In the genomic region with DNA sequence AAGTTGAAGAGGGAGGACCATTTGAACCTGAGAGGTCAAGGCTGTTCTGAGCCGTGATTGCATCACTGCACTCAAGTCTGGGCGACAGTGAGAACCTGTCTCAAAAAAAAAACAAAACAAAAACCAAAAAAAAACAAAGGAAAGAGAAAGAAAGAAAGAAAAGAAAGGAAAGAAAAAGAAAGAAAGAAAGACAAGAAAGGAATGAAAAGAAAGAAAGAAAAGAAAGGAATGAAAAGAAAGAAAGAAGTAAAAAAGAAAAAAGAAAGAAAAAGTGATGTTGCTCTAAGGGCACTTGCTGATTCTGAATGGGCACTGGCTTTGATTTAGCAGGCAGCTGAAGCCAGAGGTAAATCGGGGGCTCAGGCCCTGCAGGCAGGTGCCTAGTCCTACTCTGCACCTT, we compare ENCODE assay signal across 18 cellular contexts.
DNase-seq lines count a peak whose midpoint lies in the region; ATAC-seq, FAIRE-seq and TF ChIP-seq lines count a peak whose summit lies in the region.
"Had no signal": no experiment of that assay in that cellular context is flagged by ENCODE, and none has a peak within 500 bp of the region (broad histone marks: within the 10 kb centered on the region; RNA-seq: fewer than 3 reads in every experiment).

No MANE protein-coding gene starts in this region.

- no peak overlapping the region for H2BK12ac ChIP-seq in H1 (ENCODE audit: low read depth, low read length)

- 90% methylated on average over 3 of the region's 3 CpGs; no CpG with 5 or more reads in 1 of the 2 experiments for WGBS in H1 (ENCODE audit: extremely low coverage in 1 of 2, insufficient coverage in 1 of 2, insufficient read length in 1 of 2, insufficient replicate concordance in 2 of 2, low coverage in 1 of 2, low lambda C conversion rate in 2 of 2, missing lambda C conversion rate in 1 of 2), 2 experiments
- 85% methylated on average over 1 of the region's 3 CpGs; no CpG with 5 or more reads in 1 of the 2 experiments for WGBS in endodermal cell (ENCODE audit: insufficient coverage in 1 of 2, insufficient read length in 1 of 2), 2 experiments

- no peak overlapping the region for H2AFZ ChIP-seq in H1 (ENCODE audit: low read length)

- no peak for FAIRE-seq in H1 (lab: Jason Lieb, UNC)
- FAIRE-seq: GM12878, GM19239, H54 had no signal

- intact Hi-C loops in CD4-positive, alpha-beta T cell (cut with DNase I, micrococcal nuclease), result no loop called here

- no peak overlapping the region for H2BK20ac ChIP-seq in H1 (ENCODE audit: low read length)

- no peaks in the 10 kb centered on the region for H3K9me3 ChIP-seq in CD4-positive, alpha-beta T cell (ENCODE audit: control insufficient read depth, low read length)
- no peaks in the 10 kb centered on the region for H3K9me3 ChIP-seq in HEK293 (ENCODE audit: control insufficient read depth, insufficient read depth, low read depth, low read length)
- H3K9me3 ChIP-seq in H1 (ENCODE audit: insufficient read depth in 2 of 2, low read depth in 1 of 2, low read length in 1 of 2), result no peaks in the 10 kb centered on the region
- H3K9me3 ChIP-seq in endodermal cell (ENCODE audit: control insufficient read depth, low read length), result no peaks in the 10 kb centered on the region
- H3K9me3 ChIP-seq: Caco-2, HAP-1 had no signal

- H3K14ac ChIP-seq in H1 (ENCODE audit: insufficient read length), result no peak overlapping the region

- peaks cover 15% of the 10 kb centered on the region for H3K27me3 Mint-ChIP-seq in CD4-positive, alpha-beta T cell
- H3K27me3 Mint-ChIP-seq in WTC11 (ENCODE audit: low read depth) (no peaks in the 10 kb centered on the region), endodermal cell (ENCODE audit: insufficient read depth) (peaks cover 3% of the 10 kb centered on the region)

- DNase-seq in CD4-positive, alpha-beta T cell, result no peak
- DNase-seq in WTC11 (ENCODE audit: low spot score) (no peak), H1 (ENCODE audit: low read depth in 1 of 2, low spot score in 2 of 2) (no peak), endodermal cell (no peak)
- DNase-seq: C1 segment of cervical spinal cord; Caco-2; CD8-positive, alpha-beta T cell; DMS153; DMS79; EL; GDM1 had no signal

- TF ChIP-seq CTCF in CD4-positive, alpha-beta T cell (IDR thresholded peaks at IDR 0.05), result peak; percentile 15
- TF ChIP-seq CTCF in HEK293 (tag by site-specific recombination; IDR thresholded peaks at IDR 0.05) (no peak), WTC11 (IDR thresholded peaks at IDR 0.05) (no peak), H1 (IDR thresholded peaks at IDR 0.05; ENCODE audit: control extremely low read depth in 1 of 3, insufficient read depth in 1 of 3, low read depth in 1 of 3, low read length in 3 of 3) (no peak), endodermal cell (conservative IDR thresholded peaks at IDR 0.05) (no peak)

- H2AK5ac ChIP-seq in H1 (ENCODE audit: low read depth, low read length), result no peak overlapping the region

- no peak for TF ChIP-seq EP300 in H1 (IDR thresholded peaks at IDR 0.05; ENCODE audit: borderline replicate concordance in 1 of 2, low read depth in 2 of 2, low read length in 2 of 2)

- H3K4ac ChIP-seq in H1 (replicated peaks; ENCODE audit: insufficient read length, low read depth, low read length), result no peak overlapping the region

- H3K4me1 ChIP-seq in HEK293 (ENCODE audit: control insufficient read depth, insufficient read depth, low read length) (no peaks in the 10 kb centered on the region), H1 (replicated peaks in 1 of 4; ENCODE audit: control insufficient read depth in 3 of 4, insufficient read depth in 4 of 4, low read length in 3 of 4) (no peaks in the 10 kb centered on the region), endodermal cell (ENCODE audit: control insufficient read depth, insufficient read depth, low read length) (no peaks in the 10 kb centered on the region)
- H3K4me1 ChIP-seq: Caco-2, HAP-1 had no signal

- no peaks in the 10 kb centered on the region for H3K23me2 ChIP-seq in H1 (ENCODE audit: low read depth, low read length)

- H3K36me3 Mint-ChIP-seq in CD4-positive, alpha-beta T cell (ENCODE audit: low read depth), result no peaks in the 10 kb centered on the region
- H3K36me3 Mint-ChIP-seq in WTC11 (no peaks in the 10 kb centered on the region), endodermal cell (ENCODE audit: low read depth) (no peaks in the 10 kb centered on the region)
- H3K36me3 Mint-ChIP-seq: CD8-positive, alpha-beta T cell had no signal

- ATAC-seq in CD4-positive, alpha-beta T cell (ENCODE audit: poor library complexity), result no peak
- no peak for ATAC-seq in WTC11
- ATAC-seq in HG02588 (IDR thresholded peaks at IDR 0.05; ENCODE audit: unreplicated experiment), result no peak
- ATAC-seq: CD8-positive, alpha-beta T cell; GM12878; GM23338 had no signal

- H3K36me3 ChIP-seq in HEK293 (ENCODE audit: control insufficient read depth in 2 of 2, insufficient read depth in 1 of 2, low read length in 2 of 2), result no peaks in the 10 kb centered on the region
- no peaks in the 10 kb centered on the region for H3K36me3 ChIP-seq in H1 (ENCODE audit: control insufficient read depth in 2 of 4, insufficient read depth in 4 of 4, low read length in 3 of 4)
- no peaks in the 10 kb centered on the region for H3K36me3 ChIP-seq in endodermal cell (ENCODE audit: control insufficient read depth, insufficient read depth, low read length)
- H3K36me3 ChIP-seq: HAP-1 had no signal

- H3K4me3 ChIP-seq in HEK293 (ENCODE audit: low read depth, low read length), result no peak overlapping the region
- H3K4me3 ChIP-seq in H1 (ENCODE audit: extremely low read depth in 1 of 4, insufficient read depth in 2 of 4, low read depth in 3 of 4, low read length in 4 of 4), result no peak overlapping the region
- no peak overlapping the region for H3K4me3 ChIP-seq in endodermal cell (ENCODE audit: low read length)
- H3K4me3 ChIP-seq: GM12878, GM23338, HAP-1 had no signal

- H3K4me2 ChIP-seq in H1 (ENCODE audit: insufficient read depth in 1 of 2, low read depth in 2 of 2, low read length in 2 of 2), result no peak overlapping the region
- H3K4me2 ChIP-seq: GM23338 had no signal

- no peak overlapping the region for H2BK15ac ChIP-seq in H1 (ENCODE audit: low read length)

- H4K8ac ChIP-seq in H1 (ENCODE audit: extremely low read depth, insufficient read depth, low read length), result no peak overlapping the region

- no peak overlapping the region for H4K5ac ChIP-seq in H1 (ENCODE audit: insufficient read length, low read depth, low read length)

- no peaks in the 10 kb centered on the region for H3K79me1 ChIP-seq in H1 (ENCODE audit: low read depth, low read length)

- no peaks in the 10 kb centered on the region for H3K4me1 Mint-ChIP-seq in CD4-positive, alpha-beta T cell (ENCODE audit: low read depth)
- H3K4me1 Mint-ChIP-seq in WTC11 (no peaks in the 10 kb centered on the region), endodermal cell (no peaks in the 10 kb centered on the region)
- H3K4me1 Mint-ChIP-seq: GM23338 had no signal

- POLR2A ChIA-PET in CD4-positive, alpha-beta T cell (lab: Charles Lee), result no interaction called here
- POLR2A ChIA-PET in HEK293 (lab: Yijun Ruan, JAX) (no interaction called here), WTC11 (lab: Charles Lee) (no interaction called here), H1 (lab: Charles Lee; ENCODE audit: partially characterized antibody) (no interaction called here)

- H2BK120ac ChIP-seq in H1 (replicated peaks; ENCODE audit: low read depth, low read length), result no peak overlapping the region

- H3K9me3 Mint-ChIP-seq in CD4-positive, alpha-beta T cell, result no peaks in the 10 kb centered on the region
- no peaks in the 10 kb centered on the region for H3K9me3 Mint-ChIP-seq in WTC11
- no peaks in the 10 kb centered on the region for H3K9me3 Mint-ChIP-seq in endodermal cell
- H3K9me3 Mint-ChIP-seq: CD8-positive, alpha-beta T cell; GM23338 had no signal

- no peak overlapping the region for H2BK5ac ChIP-seq in H1 (ENCODE audit: low read depth, low read length)

- no peaks in the 10 kb centered on the region for H3K79me2 ChIP-seq in H1 (ENCODE audit: control insufficient read depth in 1 of 2, insufficient read depth in 2 of 2, low read length in 2 of 2)

- H3K23ac ChIP-seq in H1 (ENCODE audit: insufficient read length), result no peak overlapping the region

- no peak overlapping the region for H3K27ac Mint-ChIP-seq in CD4-positive, alpha-beta T cell
- H3K27ac Mint-ChIP-seq in WTC11 (no peak overlapping the region), endodermal cell (no peak overlapping the region)
- H3K27ac Mint-ChIP-seq: CD8-positive, alpha-beta T cell; GM23338 had no signal

- no peak overlapping the region for H3K18ac ChIP-seq in H1 (ENCODE audit: extremely low read depth, low read length)

- no peak overlapping the region for H3K9ac ChIP-seq in H1 (replicated peaks in 1 of 4; ENCODE audit: extremely low read depth in 1 of 4, low read depth in 3 of 4, low read length in 3 of 4)
- H3K9ac ChIP-seq in endodermal cell (ENCODE audit: extremely low read depth, low read length, poor library complexity, severe bottlenecking), result no peak overlapping the region

- TF ChIP-seq RAD21 in H1 (IDR thresholded peaks at IDR 0.05 in 1 of 2, conservative IDR thresholded peaks at IDR 0.05 in 1 of 2; ENCODE audit: low read depth in 2 of 2, low read length in 2 of 2), result no peak

- no peak overlapping the region for H3K27ac ChIP-seq in CD4-positive, alpha-beta T cell (ENCODE audit: low read depth, low read length)
- H3K27ac ChIP-seq in HEK293 (ENCODE audit: extremely low read depth, low read depth, low read length), result no peak overlapping the region
- H3K27ac ChIP-seq in H1 (ENCODE audit: low read depth, low read length), result no peak overlapping the region
- no peak overlapping the region for H3K27ac ChIP-seq in endodermal cell (ENCODE audit: low read depth, low read length)

- TF ChIP-seq POLR2A in H1 (IDR thresholded peaks at IDR 0.05; ENCODE audit: control extremely low read depth in 1 of 2, low read depth in 2 of 2, low read length in 2 of 2), result no peak

- H4K20me1 ChIP-seq in H1 (replicated peaks in 1 of 2; ENCODE audit: control insufficient read depth in 1 of 2, insufficient read depth in 2 of 2, low read length in 2 of 2), result no peaks in the 10 kb centered on the region

- no peak overlapping the region for H3K4me3 Mint-ChIP-seq in CD4-positive, alpha-beta T cell
- H3K4me3 Mint-ChIP-seq in WTC11 (no peak overlapping the region), endodermal cell (no peak overlapping the region)
- H3K4me3 Mint-ChIP-seq: CD8-positive, alpha-beta T cell; GM23338 had no signal

- no peak overlapping the region for H3K56ac ChIP-seq in H1 (replicated peaks; ENCODE audit: insufficient read length, low read depth, low read length)

- CTCF ChIA-PET in CD4-positive, alpha-beta T cell (lab: Charles Lee), result no interaction called here
- CTCF ChIA-PET in HEK293 (lab: Yijun Ruan, JAX), result interaction anchor here (0.6 kb wide), 1 partner anchor 81 kb away, joined by 4 read pairs; no protein-coding TSS in a partner anchor
- CTCF ChIA-PET in WTC11 (lab: Charles Lee), result no interaction called here
- CTCF ChIA-PET in H1 (lab: Charles Lee; ENCODE audit: partially characterized antibody), result no interaction called here

- no peak overlapping the region for H4K91ac ChIP-seq in H1 (replicated peaks; ENCODE audit: insufficient read length, low read length)

- peaks cover 5% of the 10 kb centered on the region for H3K27me3 ChIP-seq in CD4-positive, alpha-beta T cell (ENCODE audit: control insufficient read depth, insufficient read depth, low read length)
- no peaks in the 10 kb centered on the region for H3K27me3 ChIP-seq in H1 (replicated peaks in 1 of 4; ENCODE audit: control insufficient read depth in 3 of 4, extremely low read depth in 1 of 4, insufficient read depth in 3 of 4, low read length in 3 of 4)
- H3K27me3 ChIP-seq in endodermal cell (ENCODE audit: control insufficient read depth, insufficient read depth, low read length, poor library complexity, severe bottlenecking), result no peaks in the 10 kb centered on the region
